ENCODE assay signal across 1 cellular context in genomic region chr15:80375968-80376891, GRCh38.
TF ChIP-seq lines count a peak whose summit lies in the region.

No MANE protein-coding gene starts in this region.

TF ChIP-seq in GM23338, 12 proteins besides CTCF, POLR2A, EP300 and RAD21 (continued from another document):
- TF ChIP-seq ZNF462 (CRISPR knock-in tag; IDR thresholded peaks at IDR 0.05) = no peak
- TF ChIP-seq EZH2phosphoT487 (IDR thresholded peaks at IDR 0.05; ENCODE audit: unreplicated experiment) = no peak
